ENCODE assay signal across 22 cellular contexts in the genomic region with DNA sequence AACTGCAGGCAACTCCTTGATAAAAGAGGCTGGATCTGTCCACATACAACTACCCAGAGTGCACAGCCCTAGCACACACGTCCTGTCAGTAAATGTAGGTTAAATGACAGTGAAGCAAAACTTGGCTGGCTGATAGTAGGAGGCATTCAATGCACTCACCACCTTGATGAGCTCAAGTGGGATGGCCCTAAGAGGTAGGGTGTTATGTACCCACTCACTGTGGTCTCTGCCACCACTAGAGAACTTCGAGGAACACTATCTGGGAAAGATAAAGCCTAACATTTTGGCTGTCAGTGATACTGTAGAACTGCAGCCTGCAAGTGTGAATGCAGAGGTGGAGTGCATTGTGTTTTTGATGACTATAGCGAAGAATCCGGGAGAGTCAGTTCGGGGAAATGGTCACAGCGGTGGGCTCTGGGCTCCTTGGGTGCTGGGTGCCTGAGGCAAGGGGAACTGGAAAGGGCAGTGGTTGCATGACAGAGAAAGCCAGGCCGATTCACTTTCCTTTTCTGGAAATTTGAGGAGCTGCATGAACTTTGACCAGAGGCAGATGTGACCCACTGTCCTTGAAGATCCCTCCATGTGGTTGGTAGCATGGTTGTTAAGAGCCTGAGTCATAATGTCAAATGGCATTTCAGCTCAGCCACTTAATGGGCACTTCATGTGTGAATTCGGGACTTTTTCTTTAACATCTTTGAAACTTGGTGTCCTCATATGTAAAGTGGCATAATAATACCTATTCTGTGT.
"Had no signal": no experiment of that assay in that cellular context is flagged by ENCODE, and none has a peak within 500 bp of the region (broad histone marks: within the 10 kb centered on the region; RNA-seq: fewer than 3 reads in every experiment).

No MANE protein-coding gene starts in this region.

- H3K4me1 ChIP-seq: breast epithelium, gastrocnemius medialis, right lobe of liver, uterus had no signal

- H3K79me2 ChIP-seq: hepatocyte had no signal

- H3K4me1 Mint-ChIP-seq: central memory CD8-positive, alpha-beta T cell; nephron had no signal

- H3K4me3 ChIP-seq: breast epithelium, gastrocnemius medialis, hepatocyte, right lobe of liver, uterus had no signal

- H3K36me3 Mint-ChIP-seq: type B pancreatic cell, WTC11 had no signal

- H3K27me3 Mint-ChIP-seq: T-helper 17 cell had no signal

- H3K27ac Mint-ChIP-seq: activated naive CD4-positive, alpha-beta T cell treated with anti-CD3 and anti-CD28 coated beads, Interleukin-2, amount 10 ng/mL, durations not matched to agents 7 days and 5 days; nephron; T-helper 17 cell; type B pancreatic cell; WTC11 had no signal

- H3K27ac ChIP-seq: breast epithelium, gastrocnemius medialis, hepatocyte, right lobe of liver, uterus had no signal

- H3K36me3 ChIP-seq: breast epithelium, gastrocnemius medialis, right lobe of liver, uterus had no signal

- H3K4me3 Mint-ChIP-seq: activated naive CD4-positive, alpha-beta T cell treated with anti-CD3 and anti-CD28 coated beads, Interleukin-2, amount 10 ng/mL, durations not matched to agents 7 days and 5 days; central memory CD8-positive, alpha-beta T cell; nephron; T-helper 17 cell; type B pancreatic cell; WTC11 had no signal

- ATAC-seq: gastrocnemius medialis, T-helper 17 cell, WTC11 had no signal

- H3K4me2 ChIP-seq: hepatocyte had no signal

- H3K27me3 ChIP-seq: gastrocnemius medialis, hepatocyte, right lobe of liver, uterus had no signal

- H3K9me3 ChIP-seq: breast epithelium, gastrocnemius medialis, right lobe of liver, uterus had no signal

- DNase-seq: activated CD4-positive, alpha-beta T cell treated with anti-CD3 and anti-CD28 coated beads for 1 hour; activated CD8-positive, alpha-beta memory T cell treated with anti-CD3 and anti-CD28 coated beads for 24 hours; activated effector memory CD4-positive, alpha-beta T cell treated with Interleukin-2 at 50 U/mL for 16 hours; activated naive CD4-positive, alpha-beta T cell treated with anti-CD3 and anti-CD28 coated beads, Interleukin-2, amount 10 ng/mL, durations not matched to agents 7 days and 5 days; effector CD8-positive, alpha-beta T cell; erythroblast; gastrocnemius medialis; glutamatergic neuron; islet precursor cell; mammary epithelial cell; right lobe of liver; stimulated activated CD4-positive, alpha-beta T cell treated with anti-CD3 and anti-CD28 coated beads, Interleukin-2, amount 100 ng/mL, for 48 hours; stimulated activated naive CD4-positive, alpha-beta T cell treated with Interleukin-2 at 50 U/mL for 16 hours; T-helper 17 cell; T1000; uterus had no signal

- H3K9me3 Mint-ChIP-seq: central memory CD8-positive, alpha-beta T cell; type B pancreatic cell had no signal

- H2AFZ ChIP-seq: hepatocyte had no signal
